1 cellular context compared by ENCODE assay signal in genomic region chr3:147688868-147689267, GRCh38.
TF ChIP-seq lines count a peak whose summit lies in the region.

No MANE protein-coding gene starts in this region.

TF ChIP-seq in GM23338, 12 proteins besides CTCF, POLR2A, EP300 and RAD21 (continued from another document):
- TF ChIP-seq REST (IDR thresholded peaks at IDR 0.05; ENCODE audit: unreplicated experiment) (no peak), NANOG (IDR thresholded peaks at IDR 0.05; ENCODE audit: borderline replicate concordance) (no peak)
